ENCODE assay signal across 1 cellular context in the genomic region with DNA sequence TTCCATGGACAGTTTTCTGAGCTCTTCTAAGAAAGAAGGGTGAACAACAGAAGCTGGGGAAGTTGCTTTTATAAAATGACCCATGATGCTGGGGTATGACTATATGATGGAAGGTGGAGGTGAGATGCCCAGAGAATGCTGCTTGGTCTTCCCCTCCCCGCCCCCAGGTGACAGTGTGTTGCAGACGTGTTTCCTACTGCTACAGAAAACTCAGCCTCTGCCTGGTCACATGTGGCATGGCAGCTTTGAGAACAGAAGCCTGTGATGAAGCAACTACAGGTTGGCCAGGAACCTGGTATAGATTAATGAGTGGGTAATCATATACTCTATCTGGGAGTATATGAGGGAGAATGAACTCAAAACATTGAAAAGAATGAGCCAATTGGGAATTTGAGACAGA.
TF ChIP-seq lines count a peak whose summit lies in the region.

No MANE protein-coding gene starts in this region.

TF ChIP-seq in GM12891, 5 proteins besides CTCF, POLR2A, EP300 and RAD21 (continued from another document):
- TF ChIP-seq PAX5 (IDR thresholded peaks at IDR 0.05; ENCODE audit: insufficient read depth, low read length, severe bottlenecking) (no peak), TAF1 (IDR thresholded peaks at IDR 0.05; ENCODE audit: low read depth, low read length) (no peak)
